8 cellular contexts compared by ENCODE assay signal in the genomic region with DNA sequence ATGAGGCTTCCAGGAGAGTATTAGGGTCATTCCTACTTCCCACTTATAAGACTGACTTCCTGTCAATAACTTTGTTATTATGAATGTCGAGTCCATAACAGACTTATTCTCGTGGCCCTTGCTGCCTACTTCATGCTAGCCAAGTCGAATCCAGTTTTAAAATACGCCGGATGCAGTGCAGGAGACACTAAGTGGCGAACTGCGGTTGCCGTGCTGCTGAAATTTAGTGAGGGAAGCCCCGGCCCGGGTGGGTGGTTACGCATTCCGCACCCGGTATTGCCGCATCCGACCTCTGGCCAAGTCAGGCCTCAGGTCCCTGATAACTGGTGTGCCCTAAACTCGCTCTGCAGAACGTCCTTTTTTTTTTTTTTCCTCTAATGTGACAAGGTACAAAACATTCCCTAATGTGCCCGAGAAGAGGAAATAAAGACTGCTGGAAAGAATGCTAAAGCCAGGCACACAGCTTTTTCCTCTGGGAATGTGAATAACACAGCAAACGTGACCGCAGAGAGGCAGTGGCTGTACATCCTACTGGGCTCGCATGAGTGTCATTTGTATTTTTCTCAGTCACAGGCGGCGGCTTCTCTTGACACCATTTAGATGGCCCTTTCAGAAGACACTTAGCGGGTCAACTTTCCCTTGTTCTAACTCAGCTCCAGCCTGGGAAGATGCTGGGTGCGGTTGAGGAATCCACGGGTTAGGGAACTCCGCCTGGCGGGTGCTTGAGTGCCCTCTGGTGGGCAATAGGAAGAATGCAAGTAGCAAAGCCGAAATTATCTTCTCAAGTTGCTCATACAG. TPM values are rescaled to one million over a fixed set of nuclear protein-coding genes. Genes with fewer than 3 reads are reported as not detected.
DNase-seq lines count a peak whose midpoint lies in the region; ATAC-seq, FAIRE-seq and TF ChIP-seq lines count a peak whose summit lies in the region.

No MANE protein-coding gene starts in this region.

- peak; percentile 61 to 77 (median 68) for ATAC-seq in T-cell (replicated peaks in 1 of 4)

- peak; percentile 53 for FAIRE-seq in GM12892 (lab: Jason Lieb, UNC)

- H3K27me3 Mint-ChIP-seq in T-cell: no peaks in the 10 kb centered on the region

- TF ChIP-seq CTCF in AG09319 (IDR thresholded peaks at IDR 0.05; ENCODE audit: low read depth, low read length): peak; percentile 98
- peak; percentile 94 for TF ChIP-seq CTCF in brain microvascular endothelial cell (IDR thresholded peaks at IDR 0.05; ENCODE audit: low read depth, low read length, missing control alignments)

- peaks cover 16 to 45% (median 27%) of the 10 kb centered on the region in 3 donors for H3K4me1 Mint-ChIP-seq in T-cell

- DNase-seq in AG09319 (ENCODE audit: extremely low read depth, low read depth) (no peak), GM12892 (ENCODE audit: insufficient read length) (no peak), KBM-7 (peak; percentile 57), T-cell (peak in 29 of 34 experiments; percentile 11 to 55 (median 35)), brain microvascular endothelial cell (peak; percentile 58), iPS-NIHi11 (ENCODE audit: low spot score) (peak; percentile 80), KG1 (lab: John Stamatoyannopoulos, UW) (no peak)

- peak overlapping the region; percentile 89 for H3K4me2 ChIP-seq in skeletal muscle satellite cell (ENCODE audit: low read length)

- H3K4me3 Mint-ChIP-seq in T-cell: peak overlapping the region in 2 of 3 donors; percentile 50 to 53

- H3K9me3 ChIP-seq in skeletal muscle satellite cell (replicated peaks; ENCODE audit: low read length): no peaks in the 10 kb centered on the region

- no peak for TF ChIP-seq POLR2A in GM12892 (IDR thresholded peaks at IDR 0.05; ENCODE audit: low read depth, low read length)

- H3K9ac ChIP-seq in skeletal muscle satellite cell (ENCODE audit: low read depth, low read length): peak overlapping the region; percentile 50

- POLR2A ChIA-PET in T-cell (lab: Charles Lee): no interaction called here

- peaks cover 9% of the 10 kb centered on the region for H3K4me1 ChIP-seq in skeletal muscle satellite cell (ENCODE audit: control insufficient read depth, insufficient read depth, low read length)

- H3K36me3 ChIP-seq in brain microvascular endothelial cell (replicated peaks) (no peaks in the 10 kb centered on the region), skeletal muscle satellite cell (ENCODE audit: insufficient read depth, low read length) (no peaks in the 10 kb centered on the region)

- peak overlapping the region; percentile 18 for H3K27ac ChIP-seq in brain microvascular endothelial cell

- no peaks in the 10 kb centered on the region for H3K36me3 Mint-ChIP-seq in T-cell

- H3K9me3 Mint-ChIP-seq in T-cell: no peaks in the 10 kb centered on the region

- in situ Hi-C loops in KBM-7 (cut with MboI; ENCODE audit: low pct_unique_long_range_greater_than_20kb, low sequenced_read_pairs) (no loop called here), brain microvascular endothelial cell (cut with HindIII; ENCODE audit: low pct_ligation_motif_present, low sequenced_read_pairs) (no loop called here)

- H3K27me3 ChIP-seq in brain microvascular endothelial cell (replicated peaks) (no peaks in the 10 kb centered on the region), skeletal muscle satellite cell (ENCODE audit: control insufficient read depth, insufficient read depth, low read length) (no peaks in the 10 kb centered on the region)

- H3K4me3 ChIP-seq in brain microvascular endothelial cell (ENCODE audit: low read depth, low read length) (peak overlapping the region; percentile 30), skeletal muscle satellite cell (ENCODE audit: low read length) (peak overlapping the region; percentile 61)

- no peak overlapping the region for H3K27ac Mint-ChIP-seq in T-cell

- CTCF ChIA-PET in T-cell (lab: Charles Lee): interaction anchor here (0.6 to 1.6 kb wide), 5 partner anchors 9 to 207 kb away, joined by 3 to 5 read pairs (median 3); no protein-coding TSS in a partner anchor

RNA-seq across cellular contexts. Expression of a gene that starts 7.1 kb away (rescaled TPM):
- polyA plus RNA-seq in GM12892 (2012; ENCODE audit: missing spikeins): 17.8 TPM
- 10 to 100 TPM; 56.3 to 96.8 (median 70.6) TPM for total RNA-seq in T-cell
- 11.9 and 14.9 TPM in 2 replicates for total RNA-seq in skeletal muscle satellite cell (2012; rRNA removed)

Comparison
In these comparisons a context has a peak if more than half of its experiments do, and no peak if none do; other contexts are left out.
1. DNase-seq: peak in KBM-7 (single experiment), T-cell (29 of 34), brain microvascular endothelial cell (single experiment) and iPS-NIHi11 (single experiment); none in AG09319 (single experiment), GM12892 (single experiment) and KG1 (single experiment).